11 cellular contexts compared by ENCODE assay signal in the genomic region with DNA sequence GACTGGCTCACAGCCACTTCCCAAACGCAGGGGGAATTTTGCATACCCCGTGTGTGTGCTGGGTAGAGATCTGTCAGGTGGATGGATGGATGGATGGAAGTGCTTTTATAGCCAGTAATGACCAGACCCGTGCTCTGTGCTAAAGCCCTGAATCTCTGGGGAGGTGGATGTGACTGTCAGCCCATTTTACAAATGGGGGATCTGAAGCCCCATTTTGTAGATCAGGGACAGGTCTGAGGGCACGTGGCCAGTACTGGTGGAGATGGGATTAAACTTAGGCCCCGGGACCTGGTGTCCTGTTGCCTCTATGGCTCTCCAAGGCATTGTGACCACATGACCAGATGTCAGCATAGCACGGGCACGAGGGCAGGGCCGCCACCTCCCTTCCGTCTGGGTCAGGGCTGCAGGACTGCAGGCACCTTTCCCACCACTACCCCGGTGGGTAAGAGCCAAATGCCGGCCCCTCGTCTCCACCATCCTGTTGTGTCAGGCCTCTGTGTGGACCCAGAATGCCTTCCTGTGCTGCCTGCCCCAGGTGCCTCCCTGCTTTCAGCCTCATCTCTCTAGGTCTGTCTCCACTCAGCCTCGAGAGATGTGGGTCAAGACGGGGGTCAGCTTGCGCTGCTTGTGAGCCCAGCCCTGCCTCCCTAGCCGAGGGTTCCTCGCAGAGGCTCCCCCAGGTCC. TPM values are rescaled to one million over a fixed set of nuclear protein-coding genes. Genes with fewer than 3 reads are reported as not detected.
DNase-seq lines count a peak whose midpoint lies in the region; ATAC-seq and TF ChIP-seq lines count a peak whose summit lies in the region.
"Had no signal": no experiment of that assay in that cellular context is flagged by ENCODE, and none has a peak within 500 bp of the region (broad histone marks: within the 10 kb centered on the region; RNA-seq: fewer than 3 reads in every experiment).

No MANE protein-coding gene starts in this region.

- H3K36me3 Mint-ChIP-seq in activated naive CD4-positive, alpha-beta T cell treated with anti-CD3 and anti-CD28 coated beads, Interleukin-2, amount 50 U/mL, for 24 hours: peaks cover 6% of the 10 kb centered on the region
- H3K36me3 Mint-ChIP-seq: IgD-negative memory B cell had no signal

- H3K4me1 Mint-ChIP-seq in activated naive CD4-positive, alpha-beta T cell treated with anti-CD3 and anti-CD28 coated beads, Interleukin-2, amount 50 U/mL, for 24 hours: peaks cover 29% of the 10 kb centered on the region

- TF ChIP-seq CTCF in lower leg skin (IDR thresholded peaks at IDR 0.05) (no peak), upper lobe of left lung (IDR thresholded peaks at IDR 0.05) (no peak)

- H3K27ac Mint-ChIP-seq in activated naive CD4-positive, alpha-beta T cell treated with anti-CD3 and anti-CD28 coated beads, Interleukin-2, amount 50 U/mL, for 24 hours: peak overlapping the region; percentile 83

- ATAC-seq in upper lobe of left lung (ENCODE audit: low FRiP score in 2 of 2) (no peak), GM19395 (IDR thresholded peaks at IDR 0.05; ENCODE audit: unreplicated experiment) (no peak)

- H3K4me3 Mint-ChIP-seq in activated naive CD4-positive, alpha-beta T cell treated with anti-CD3 and anti-CD28 coated beads, Interleukin-2, amount 50 U/mL, for 24 hours: peak overlapping the region; percentile 26

- CTCF ChIA-PET in HEK293T (lab: Yijun Ruan, JAX): interaction anchor here (0.5 kb wide), 1 partner anchor 187 kb away, joined by 3 read pairs; no protein-coding TSS in a partner anchor

- H3K4me3 ChIP-seq in lower leg skin (ENCODE audit: low read depth, poor library complexity, severe bottlenecking): no peak overlapping the region
- no peak overlapping the region for H3K4me3 ChIP-seq in upper lobe of left lung

- H3K27me3 Mint-ChIP-seq in activated naive CD4-positive, alpha-beta T cell treated with anti-CD3 and anti-CD28 coated beads, Interleukin-2, amount 50 U/mL, for 24 hours: no peaks in the 10 kb centered on the region
- H3K27me3 Mint-ChIP-seq: IgD-negative memory B cell had no signal

- TF ChIP-seq POLR2A in lower leg skin (IDR thresholded peaks at IDR 0.05) (no peak), upper lobe of left lung (IDR thresholded peaks at IDR 0.05) (no peak)

- intact Hi-C loops in lower leg skin (cut with DNase I; ENCODE audit: low total_unique reads): loop anchor here (10.0 kb wide), 1 partner anchor 446 kb away; no protein-coding TSS in a partner anchor

- peaks cover 0 to 15% (median 5%) of the 10 kb centered on the region in 4 donors for H3K4me1 ChIP-seq in upper lobe of left lung

- no peaks in the 10 kb centered on the region for H3K27me3 ChIP-seq in upper lobe of left lung

- H3K27ac ChIP-seq in upper lobe of left lung: no peak overlapping the region
- H3K27ac ChIP-seq: C4-2B had no signal

- DNase-seq in activated naive CD4-positive, alpha-beta T cell treated with Interleukin-2 at 50 U/mL for 16 hours: no peak
- peak; percentile 49 for DNase-seq in activated CD8-positive, alpha-beta memory T cell treated with anti-CD3 and anti-CD28 coated beads, Interleukin-2, amount 50 U/mL, for 48 hours
- DNase-seq in lower leg skin (ENCODE audit: low spot score in 2 of 2) (peak; percentile 12 to 86), upper lobe of left lung (peak; percentile 12 to 60), HEK293T (ENCODE audit: extremely low spot score) (no peak), amygdala (lab: John Stamatoyannopoulos, UW) (no peak)
- DNase-seq: NCI-H446 had no signal

- peaks cover 0 to 23% (median 13%) of the 10 kb centered on the region in 4 donors for H3K36me3 ChIP-seq in upper lobe of left lung

- 80 to 85% methylated on average over 12 to 17 of the region's 17 CpGs for WGBS in lower leg skin, 2 donors
- 88 to 95% methylated on average over 9 to 17 of the region's 17 CpGs for WGBS in upper lobe of left lung, 2 donors

- no peaks in the 10 kb centered on the region for H3K9me3 ChIP-seq in upper lobe of left lung

- no peaks in the 10 kb centered on the region for H3K9me3 Mint-ChIP-seq in activated naive CD4-positive, alpha-beta T cell treated with anti-CD3 and anti-CD28 coated beads, Interleukin-2, amount 50 U/mL, for 24 hours
- H3K9me3 Mint-ChIP-seq: IgD-negative memory B cell had no signal

- POLR2A ChIA-PET in HEK293T (lab: Yijun Ruan, JAX): no interaction called here

- TF ChIP-seq EP300 in upper lobe of left lung (IDR thresholded peaks at IDR 0.05): no peak

TF ChIP-seq in HEK293T, 16 proteins besides CTCF, POLR2A, EP300 and RAD21:
- TF ChIP-seq BHLHE40 (IDR thresholded peaks at IDR 0.05; ENCODE audit: borderline replicate concordance): no peak
- no peak for TF ChIP-seq ARNT (IDR thresholded peaks at IDR 0.05)
- TF ChIP-seq LEF1 (IDR thresholded peaks at IDR 0.05; ENCODE audit: borderline replicate concordance): no peak
- no peak for TF ChIP-seq ELF4 (IDR thresholded peaks at IDR 0.05)
- no peak for TF ChIP-seq NFRKB (IDR thresholded peaks at IDR 0.05)
- TF ChIP-seq FOXK2 (IDR thresholded peaks at IDR 0.05): no peak
- no peak for TF ChIP-seq SP1 (IDR thresholded peaks at IDR 0.05)
- TF ChIP-seq HDGF (IDR thresholded peaks at IDR 0.05; ENCODE audit: borderline replicate concordance): no peak

RNA-seq across cellular contexts. Expression of a gene that starts 38.4 kb away (rescaled TPM):
- total RNA-seq in lower leg skin (under 1 TPM in 1 of 4 donors, not detected in 3; 0.19 TPM), upper lobe of left lung (1 to 10 TPM; 3.2 to 9.4 (median 4.8) TPM)

RNA-seq across cellular contexts. Expression of a gene that starts 51.2 kb away (rescaled TPM):
- 10 to 100 TPM in 3 of 4 donors, 1 to 10 TPM in 1; 4.3 to 22.1 (median 11.8) TPM for total RNA-seq in lower leg skin
- 10 to 100 TPM in 5 of 6 donors, 1 to 10 TPM in 1; 2.1 to 60.9 (median 17.6) TPM for total RNA-seq in upper lobe of left lung

Comparison
In these comparisons a context has a peak if more than half of its experiments do, and no peak if none do; other contexts are left out.
1. DNase-seq: peak in activated CD8-positive, alpha-beta memory T cell treated with anti-CD3 and anti-CD28 coated beads, Interleukin-2, amount 50 U/mL, for 48 hours (single experiment), lower leg skin (2 of 2) and upper lobe of left lung (2 of 2); none in activated naive CD4-positive, alpha-beta T cell treated with Interleukin-2 at 50 U/mL for 16 hours (single experiment), HEK293T (single experiment) and amygdala (0 of 56).